Comparison of ENCODE assay signal across 9 cellular contexts in the genomic region with DNA sequence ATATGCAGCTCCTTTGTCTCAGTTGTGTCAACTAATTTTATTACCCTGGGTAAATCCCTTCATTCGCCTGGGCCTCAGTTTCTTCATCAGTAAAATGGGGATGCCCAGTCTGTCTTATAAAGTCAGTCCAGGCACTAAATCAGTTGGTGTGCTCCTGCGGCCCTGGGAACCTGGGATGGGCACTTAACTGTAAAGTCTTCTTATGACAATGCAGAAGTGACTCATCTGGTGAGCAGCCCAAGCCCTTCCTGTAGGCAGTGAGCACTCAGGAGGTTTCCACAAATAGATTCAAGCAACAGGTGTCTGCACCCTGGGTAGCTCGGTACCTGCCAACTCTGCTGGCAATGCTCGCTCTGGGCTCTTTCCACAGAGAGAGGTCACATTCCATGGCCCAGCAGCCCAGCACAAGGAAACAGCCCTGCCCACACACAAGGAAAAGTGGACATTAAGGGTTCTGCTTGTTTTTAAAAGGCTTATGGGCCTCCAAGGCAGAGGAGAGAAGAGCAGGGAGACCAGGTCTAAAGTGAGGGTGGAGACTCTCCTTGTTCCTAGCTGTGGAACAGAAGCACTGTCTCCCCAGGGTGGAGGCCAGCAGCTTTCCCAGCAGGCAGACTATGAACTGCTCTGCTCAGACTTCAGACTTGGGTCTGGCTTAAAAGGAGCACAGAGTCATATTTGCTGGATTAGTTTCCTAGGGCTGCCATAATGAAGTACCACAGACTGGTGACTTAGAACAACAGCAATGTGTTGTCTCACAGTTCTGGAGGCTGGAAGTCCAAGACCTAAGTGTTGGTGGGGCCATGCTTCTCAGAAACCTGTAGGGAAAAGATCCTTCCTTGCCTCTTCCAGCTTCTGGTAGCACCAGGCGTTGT.
DNase-seq lines count a peak whose midpoint lies in the region; ATAC-seq and TF ChIP-seq lines count a peak whose summit lies in the region.
"Had no signal": no experiment of that assay in that cellular context is flagged by ENCODE, and none has a peak within 500 bp of the region (broad histone marks: within the 10 kb centered on the region; RNA-seq: fewer than 3 reads in every experiment).

No MANE protein-coding gene starts in this region.

- H3K9me3 Mint-ChIP-seq in neural progenitor cell = no peaks in the 10 kb centered on the region

- DNase-seq in DMS53 (lab: John Stamatoyannopoulos, UW) = peak; percentile 97
- peak; percentile 80 for DNase-seq in astrocyte of the cerebellum (ENCODE audit: low read depth)
- no peak for DNase-seq in neural progenitor cell (ENCODE audit: low spot score)
- DNase-seq in DMS153 treated with DMSO at 0.1 percent for 48 hours (lab: John Stamatoyannopoulos, UW; ENCODE audit: unreplicated experiment) = no peak
- DNase-seq in activated CD4-positive, CD25-positive, alpha-beta regulatory T cell (lab: John Stamatoyannopoulos, UW) = no peak
- DNase-seq in NCI-H526 treated with DMSO at 0.1 percent for 48 hours (lab: John Stamatoyannopoulos, UW) = no peak

- no peaks in the 10 kb centered on the region for H4K20me1 ChIP-seq in neural progenitor cell (ENCODE audit: low read depth)

- H3K36me3 ChIP-seq in neural progenitor cell = no peaks in the 10 kb centered on the region
- H3K36me3 ChIP-seq: adrenal gland had no signal

- TF ChIP-seq CTCF in astrocyte of the cerebellum (IDR thresholded peaks at IDR 0.05; ENCODE audit: low read depth, low read length, missing control alignments) (no peak), neural progenitor cell (IDR thresholded peaks at IDR 0.05) (no peak)

- no peaks in the 10 kb centered on the region for H3K4me1 ChIP-seq in neural progenitor cell
- H3K4me1 ChIP-seq: adrenal gland had no signal

- in situ Hi-C loops in astrocyte of the cerebellum (cut with HindIII; ENCODE audit: low sequenced_read_pairs) = no loop called here

- peak overlapping the region; percentile 15 for H3K27ac Mint-ChIP-seq in neural progenitor cell

- ATAC-seq in GM21360 (IDR thresholded peaks at IDR 0.05; ENCODE audit: unreplicated experiment) = peak; percentile 96
- peak; percentile 99 for ATAC-seq in HG03442 (IDR thresholded peaks at IDR 0.05; ENCODE audit: unreplicated experiment)

- no peak overlapping the region for H3K4me3 ChIP-seq in astrocyte of the cerebellum (ENCODE audit: low read depth, low read length)
- H3K4me3 ChIP-seq in neural progenitor cell = no peak overlapping the region
- H3K4me3 ChIP-seq: adrenal gland had no signal

- H2AFZ ChIP-seq in neural progenitor cell (replicated peaks) = no peak overlapping the region

- H3K79me2 ChIP-seq in neural progenitor cell (ENCODE audit: low read depth) = no peaks in the 10 kb centered on the region

- H3K27me3 Mint-ChIP-seq in neural progenitor cell (ENCODE audit: insufficient read depth, low read depth) = no peaks in the 10 kb centered on the region

- H3K4me2 ChIP-seq in neural progenitor cell = no peak overlapping the region

- no peaks in the 10 kb centered on the region for H3K36me3 Mint-ChIP-seq in neural progenitor cell

- H3K4me3 Mint-ChIP-seq in neural progenitor cell = no peak overlapping the region

- H3K9ac ChIP-seq in neural progenitor cell = no peak overlapping the region

- H3K27ac ChIP-seq in neural progenitor cell = no peak overlapping the region

- no peaks in the 10 kb centered on the region for H3K9me3 ChIP-seq in neural progenitor cell (ENCODE audit: low read depth)
- H3K9me3 ChIP-seq: adrenal gland had no signal

- no peaks in the 10 kb centered on the region for H3K27me3 ChIP-seq in neural progenitor cell
- H3K27me3 ChIP-seq: adrenal gland had no signal

- no peaks in the 10 kb centered on the region for H3F3A ChIP-seq in neural progenitor cell (ENCODE audit: low read depth)

- H3K4me1 Mint-ChIP-seq in neural progenitor cell = peaks cover 15% of the 10 kb centered on the region

Comparison
In these comparisons a context has a peak if more than half of its experiments do, and no peak if none do; other contexts are left out.
1. DNase-seq: peak in DMS53 (single experiment) and astrocyte of the cerebellum (single experiment); none in neural progenitor cell (single experiment), DMS153 treated with DMSO at 0.1 percent for 48 hours (single experiment), activated CD4-positive, CD25-positive, alpha-beta regulatory T cell (0 of 4) and NCI-H526 treated with DMSO at 0.1 percent for 48 hours (single experiment).